ENCODE assay signal across 17 cellular contexts in the genomic region with DNA sequence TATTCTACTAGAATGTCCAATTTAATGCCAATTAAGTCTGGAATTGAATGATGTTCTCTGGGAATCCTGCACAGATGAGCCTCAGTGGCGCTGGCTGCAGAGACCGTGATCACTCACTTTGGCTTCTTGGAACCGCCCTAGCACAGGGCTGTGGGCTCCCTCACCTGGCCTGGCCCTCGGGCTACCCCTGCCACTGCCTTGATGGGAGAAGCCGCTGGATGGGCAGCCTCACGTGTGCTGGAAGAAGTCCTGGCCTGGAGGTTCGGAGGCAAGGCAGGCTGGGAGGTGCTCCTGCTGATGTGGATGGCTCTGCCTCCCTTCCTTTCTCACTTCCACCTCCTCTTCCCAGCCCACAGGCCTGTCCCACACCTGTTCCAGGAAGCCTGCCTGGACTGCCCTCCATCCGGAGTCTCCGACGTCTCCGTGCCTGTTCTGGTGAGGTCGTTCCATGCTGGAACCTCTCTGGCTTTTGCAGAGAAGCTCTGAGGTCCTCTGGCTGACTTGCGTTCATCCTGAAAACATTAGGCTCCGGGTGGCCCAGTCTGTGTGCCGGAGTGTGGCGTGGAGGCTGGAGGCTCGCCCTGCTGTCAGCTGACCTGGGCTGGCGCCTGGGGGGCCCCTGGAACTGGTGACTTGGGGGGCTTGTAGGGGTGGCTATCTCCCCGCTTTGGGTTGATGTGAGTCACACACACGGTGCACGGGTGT.
A peak's percentile ranks its signal among the peaks of the same experiment; 100 is the strongest.
DNase-seq lines count a peak whose midpoint lies in the region; ATAC-seq and TF ChIP-seq lines count a peak whose summit lies in the region.
"Had no signal": no experiment of that assay in that cellular context is flagged by ENCODE, and none has a peak within 500 bp of the region (broad histone marks: within the 10 kb centered on the region; RNA-seq: fewer than 3 reads in every experiment).

No MANE protein-coding gene starts in this region.

- no peaks in the 10 kb centered on the region for H3K36me3 Mint-ChIP-seq in H9 (ENCODE audit: insufficient read depth in 1 of 3, low read depth in 3 of 3)
- no peaks in the 10 kb centered on the region for H3K36me3 Mint-ChIP-seq in brain
- no peaks in the 10 kb centered on the region for H3K36me3 Mint-ChIP-seq in naive B cell
- H3K36me3 Mint-ChIP-seq: CD4-positive, CD25-positive, alpha-beta regulatory T cell had no signal

- no peak overlapping the region for H3K23ac ChIP-seq in H9 (ENCODE audit: insufficient read length, low read depth, low read length)

- no peak overlapping the region for H2AFZ ChIP-seq in H9 (ENCODE audit: low read length)

- no peak overlapping the region for H3K4me3 ChIP-seq in thoracic aorta
- H3K4me3 ChIP-seq: lung, spleen had no signal

- no peaks in the 10 kb centered on the region for H3K27me3 Mint-ChIP-seq in H9 (ENCODE audit: low read depth)
- no peaks in the 10 kb centered on the region for H3K27me3 Mint-ChIP-seq in brain
- H3K27me3 Mint-ChIP-seq in naive B cell: no peaks in the 10 kb centered on the region
- H3K27me3 Mint-ChIP-seq: CD4-positive, CD25-positive, alpha-beta regulatory T cell had no signal

- no peak overlapping the region; a peak in 1 of 7 replicates for H3K27ac Mint-ChIP-seq in H9
- peak overlapping the region in 3 of 5 experiments; percentile 40 to 75 (median 58) for H3K27ac Mint-ChIP-seq in brain
- peak overlapping the region in 4 of 6 donors; percentile 54 to 96 (median 78) for H3K27ac Mint-ChIP-seq in naive B cell

- H3K4me1 ChIP-seq in H9 (ENCODE audit: insufficient read depth, low read length): no peaks in the 10 kb centered on the region
- peaks cover 33 to 90% of the 10 kb centered on the region in 2 donors for H3K4me1 ChIP-seq in thoracic aorta (ENCODE audit: control insufficient read depth in 1 of 2, low read depth in 2 of 2)
- H3K4me1 ChIP-seq: foreskin keratinocyte had no signal

- no peak overlapping the region for H3K4me2 ChIP-seq in H9 (ENCODE audit: insufficient read depth, insufficient read length, low read length)

- H3K4me1 Mint-ChIP-seq in H9: no peaks in the 10 kb centered on the region
- peaks cover 8% of the 10 kb centered on the region for H3K4me1 Mint-ChIP-seq in brain
- peaks cover 9 to 28% (median 17%) of the 10 kb centered on the region in 3 donors for H3K4me1 Mint-ChIP-seq in naive B cell

- H3T11ph ChIP-seq in H9 (ENCODE audit: low read length): no peak overlapping the region

- H3K23me2 ChIP-seq in H9 (ENCODE audit: insufficient read length, low read depth, low read length, poor library complexity, severe bottlenecking): no peaks in the 10 kb centered on the region

- H3K14ac ChIP-seq in H9 (ENCODE audit: insufficient read depth, low read length): peak overlapping the region; percentile 29; the same call in 1 of the 2 replicates

- no peak overlapping the region for H2BK15ac ChIP-seq in H9 (ENCODE audit: low read depth, low read length)

- H3K18ac ChIP-seq in H9 (ENCODE audit: insufficient read length, low read depth, low read length): no peak overlapping the region

- no peak overlapping the region for H2BK12ac ChIP-seq in H9 (ENCODE audit: insufficient read length, low read depth, low read length)

- no peak overlapping the region for H3K56ac ChIP-seq in H9 (ENCODE audit: insufficient read length, low read depth, low read length)

- H2BK20ac ChIP-seq in H9 (ENCODE audit: low read depth, low read length, poor library complexity, severe bottlenecking): no peak overlapping the region

- no peak overlapping the region for H3K4ac ChIP-seq in H9 (ENCODE audit: low read depth, low read length)

- H4K20me1 ChIP-seq in H9 (ENCODE audit: control insufficient read depth, insufficient read depth, insufficient read length): no peaks in the 10 kb centered on the region

- no peaks in the 10 kb centered on the region for H3K27me3 ChIP-seq in H9 (ENCODE audit: insufficient read depth, low read length)
- H3K27me3 ChIP-seq in thoracic aorta (replicated peaks; ENCODE audit: insufficient read depth): no peaks in the 10 kb centered on the region
- H3K27me3 ChIP-seq: foreskin keratinocyte, spleen had no signal

- no peak overlapping the region for H4K91ac ChIP-seq in H9 (ENCODE audit: insufficient read length, low read depth, low read length)

- no peak overlapping the region for H4K8ac ChIP-seq in H9 (replicated peaks; ENCODE audit: insufficient read length, low read depth, low read length)

- no peaks in the 10 kb centered on the region for H3K36me3 ChIP-seq in thoracic aorta
- H3K36me3 ChIP-seq: neutrophil, spleen had no signal

- H3K9me3 Mint-ChIP-seq in H9 (no peaks in the 10 kb centered on the region), brain (peaks cover 0 to 2% (median 0%) of the 10 kb centered on the region in 5 experiments), naive B cell (peaks cover 0 to 5% (median 0%) of the 10 kb centered on the region in 7 donors)
- H3K9me3 Mint-ChIP-seq: CD4-positive, CD25-positive, alpha-beta regulatory T cell had no signal

- no peak overlapping the region for H3K9ac ChIP-seq in H9 (ENCODE audit: extremely low read depth, insufficient read length, low read length)

- H2BK120ac ChIP-seq in H9 (ENCODE audit: low read depth, low read length, poor library complexity, severe bottlenecking): no peak overlapping the region

- H3K9me3 ChIP-seq in H9 (ENCODE audit: control insufficient read depth, low read depth, low read length) (no peaks in the 10 kb centered on the region), thoracic aorta (no peaks in the 10 kb centered on the region)
- H3K9me3 ChIP-seq: neutrophil had no signal

- no peak overlapping the region for H2BK5ac ChIP-seq in H9 (ENCODE audit: insufficient read length, low read length)

- no peaks in the 10 kb centered on the region for H3K79me1 ChIP-seq in H9 (ENCODE audit: insufficient read depth, low read depth, low read length, poor library complexity, severe bottlenecking)

- no peak overlapping the region for H2AK5ac ChIP-seq in H9 (ENCODE audit: insufficient read length, low read length)

- H4K5ac ChIP-seq in H9 (ENCODE audit: insufficient read length, low read depth, low read length): no peak overlapping the region

- DNase-seq in H9: no peak
- DNase-seq in naive B cell: no peak
- DNase-seq in thoracic aorta (ENCODE audit: low spot score): no peak
- DNase-seq in NCI-H1694 treated with DMSO at 0.1 percent for 48 hours (lab: John Stamatoyannopoulos, UW): no peak
- DNase-seq in stimulated activated CD8-positive, alpha-beta memory T cell treated with anti-CD3 and anti-CD28 coated beads, Interleukin-4, amount 100 ng/mL, for 48 hours: no peak
- no peak for DNase-seq in SK-N-DZ (ENCODE audit: low spot score)
- DNase-seq: activated naive CD4-positive, alpha-beta T cell; CD4-positive, CD25-positive, alpha-beta regulatory T cell; foreskin keratinocyte; NCI-H1436; SIG-M5; spleen had no signal

- WGBS in H9 (ENCODE audit: extremely low coverage, insufficient read length, low lambda C conversion rate): no CpG with 5 or more reads among the region's 21 CpGs

- no peak overlapping the region for H3K4me3 Mint-ChIP-seq in H9
- H3K4me3 Mint-ChIP-seq in brain: no peak overlapping the region
- no peak overlapping the region for H3K4me3 Mint-ChIP-seq in naive B cell
- H3K4me3 Mint-ChIP-seq: CD4-positive, CD25-positive, alpha-beta regulatory T cell had no signal

- ATAC-seq in naive B cell (ENCODE audit: low read depth in 2 of 2) (no peak), thoracic aorta (ENCODE audit: insufficient number of reproducible peaks, low FRiP score, low read depth) (no peak), GM21529 (IDR thresholded peaks at IDR 0.05; ENCODE audit: unreplicated experiment) (no peak)
- ATAC-seq: activated CD4-positive, CD25-positive, alpha-beta regulatory T cell treated with anti-CD3 and anti-CD28 coated beads, Interleukin-2, amount 50 U/mL, for 24 hours; foreskin keratinocyte had no signal

- H3K79me2 ChIP-seq in H9 (ENCODE audit: insufficient read depth, low read length): no peaks in the 10 kb centered on the region

- TF ChIP-seq CTCF in H9 (conservative IDR thresholded peaks at IDR 0.05) (no peak), brain (conservative IDR thresholded peaks at IDR 0.05) (no peak), thoracic aorta (IDR thresholded peaks at IDR 0.05) (no peak)

- H3K27ac ChIP-seq in H9 (ENCODE audit: insufficient read length, low read depth, low read length) (no peak overlapping the region), thoracic aorta (peak overlapping the region; percentile 83 to 86)
- H3K27ac ChIP-seq: foreskin keratinocyte, neutrophil had no signal

Comparison
In these comparisons a context has a peak if more than half of its experiments do, and no peak if none do; other contexts are left out.
1. H3K27ac Mint-ChIP-seq: peak in brain (3 of 5) and naive B cell (4 of 6); none in H9 (0 of 3).